ENCODE assay signal across 10 cellular contexts in genomic region chr5:73899055-73899454, GRCh38.
DNase-seq lines count a peak whose midpoint lies in the region; ATAC-seq, FAIRE-seq and TF ChIP-seq lines count a peak whose summit lies in the region.
"Had no signal": no experiment of that assay in that cellular context is flagged by ENCODE, and none has a peak within 500 bp of the region (broad histone marks: within the 10 kb centered on the region; RNA-seq: fewer than 3 reads in every experiment).

No MANE protein-coding gene starts in this region.

- no peak for FAIRE-seq in small intestine (lab: Jason Lieb, UNC)
- FAIRE-seq: colon had no signal

- no peak for TF ChIP-seq CTCF in OCI-LY7 (conservative IDR thresholded peaks at IDR 0.05; ENCODE audit: low read length)

- ATAC-seq in GM18868 (IDR thresholded peaks at IDR 0.05; ENCODE audit: unreplicated experiment) = peak; percentile 84
- ATAC-seq in HG02840 (IDR thresholded peaks at IDR 0.05; ENCODE audit: low FRiP score, unreplicated experiment) = peak; percentile 80

- H3K9me2 ChIP-seq in OCI-LY7 (ENCODE audit: insufficient read depth, low read length) = no peaks in the 10 kb centered on the region

- CTCF ChIA-PET in OCI-LY7 (lab: Charles Lee; ENCODE audit: unreplicated experiment) = no interaction called here

- H3K4me1 ChIP-seq in OCI-LY7 (ENCODE audit: insufficient read depth, low read length, poor library complexity, severe bottlenecking) (peaks cover 4% of the 10 kb centered on the region), small intestine (ENCODE audit: control insufficient read depth in 2 of 2, insufficient read depth in 1 of 2, low read depth in 1 of 2, low read length in 1 of 2) (no peaks in the 10 kb centered on the region)

- H3K79me2 ChIP-seq in OCI-LY7 (ENCODE audit: insufficient read depth, low read depth, low read length) = no peaks in the 10 kb centered on the region

- DNase-seq in COLO829 (ENCODE audit: low spot score) (peak; percentile 4), OCI-LY7 (ENCODE audit: low spot score) (peak; percentile 4), NCI-H526 treated with DMSO at 0.1 percent for 48 hours (lab: John Stamatoyannopoulos, UW) (no peak), NCI-H128 (lab: John Stamatoyannopoulos, UW; ENCODE audit: unreplicated experiment) (no peak), small intestine (no peak)
- no peak for DNase-seq in effector CD8-positive, alpha-beta T cell (lab: John Stamatoyannopoulos, UW)
- DNase-seq: Calu3 had no signal

- H3K36me3 ChIP-seq in OCI-LY7 (ENCODE audit: insufficient read depth, low read length) = no peaks in the 10 kb centered on the region
- H3K36me3 ChIP-seq in small intestine (ENCODE audit: control insufficient read depth in 2 of 2, insufficient read depth in 2 of 2, low read length in 2 of 2) = no peaks in the 10 kb centered on the region

- H3K27me3 ChIP-seq in small intestine (ENCODE audit: control insufficient read depth in 2 of 2, insufficient read depth in 2 of 2, low read length in 2 of 2) = no peaks in the 10 kb centered on the region

- intact Hi-C loops in OCI-LY7 (cut with micrococcal nuclease; ENCODE audit: unreplicated experiment) = no loop called here

- H4K20me1 ChIP-seq in OCI-LY7 (ENCODE audit: insufficient read depth, low read length) = no peaks in the 10 kb centered on the region

- BruUV-seq in OCI-LY7 (replicated peaks; lab: Mats Ljungman, UMichigan) = no TSS peak

- no peak overlapping the region for H2AFZ ChIP-seq in OCI-LY7 (ENCODE audit: low read length)

- H3K4me3 ChIP-seq in OCI-LY7 (ENCODE audit: low read depth, low read length, poor library complexity, severe bottlenecking) (no peak overlapping the region), small intestine (ENCODE audit: low read depth in 1 of 2, low read length in 2 of 2) (no peak overlapping the region)

- H3K9me3 ChIP-seq in OCI-LY7 (ENCODE audit: low read length) (no peaks in the 10 kb centered on the region), small intestine (ENCODE audit: control insufficient read depth, low read depth) (no peaks in the 10 kb centered on the region)

- 72 to 77% (median 77%) methylated on average over 9 of the region's 9 CpGs for WGBS in small intestine, 3 donors

- H3K4me2 ChIP-seq in OCI-LY7 (ENCODE audit: low read length) = 0 out of 2 replicates have a peak overlapping the region, but pooled peaks have one; percentile 13

- POLR2A ChIA-PET in OCI-LY7 (lab: Charles Lee) = interaction anchor here (0.6 kb wide), 1 partner anchor 400 kb away, joined by 3 read pairs; no protein-coding TSS in a partner anchor

- H3K27ac ChIP-seq in OCI-LY7 (ENCODE audit: low read depth, low read length, poor library complexity, severe bottlenecking) (no peak overlapping the region), small intestine (ENCODE audit: low read depth in 1 of 2, low read length in 1 of 2) (no peak overlapping the region)

Comparison
In these comparisons a context has a peak if more than half of its experiments do, and no peak if none do; other contexts are left out.
1. DNase-seq: peak in COLO829 (single experiment) and OCI-LY7 (single experiment); none in NCI-H526 treated with DMSO at 0.1 percent for 48 hours (single experiment), NCI-H128 (single experiment), effector CD8-positive, alpha-beta T cell (single experiment) and small intestine (single experiment).